Comparison of ENCODE assay signal across 8 cellular contexts in the genomic region with DNA sequence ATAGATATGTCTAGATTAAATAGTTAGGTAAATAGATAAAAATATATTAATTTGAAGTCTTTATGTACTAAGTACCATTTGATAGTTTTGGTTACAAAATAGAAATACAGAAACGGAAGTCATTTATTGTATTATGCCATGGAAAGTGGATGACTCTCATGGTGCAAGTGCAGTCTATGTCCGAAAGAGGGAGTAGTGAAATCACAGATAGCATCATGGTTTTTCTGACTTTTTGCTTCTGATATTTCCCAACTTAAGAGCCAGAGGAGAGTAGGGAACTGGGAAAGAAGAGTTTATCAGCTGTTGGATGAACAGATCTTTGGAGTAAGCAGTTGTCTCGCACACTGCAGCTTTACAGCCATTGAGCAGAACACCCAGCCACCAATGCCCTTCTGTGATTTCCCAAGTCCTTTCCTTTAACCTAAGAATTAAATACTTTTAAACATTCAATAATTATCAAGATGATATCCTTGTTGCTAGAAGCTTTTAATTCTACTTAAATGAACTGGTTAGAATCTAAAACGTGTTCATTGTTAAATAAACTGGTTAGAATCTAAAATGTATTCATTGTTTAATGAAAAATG. TPM values are rescaled to one million over a fixed set of nuclear protein-coding genes. Genes with fewer than 3 reads are reported as not detected.
A peak's percentile ranks its signal among the peaks of the same experiment; 100 is the strongest.
DNase-seq lines count a peak whose midpoint lies in the region; ATAC-seq, FAIRE-seq and TF ChIP-seq lines count a peak whose summit lies in the region.

No MANE protein-coding gene starts in this region.

- H4K20me1 ChIP-seq in neural cell (ENCODE audit: insufficient read depth), result no peaks in the 10 kb centered on the region

- peak; percentile 91 for TF ChIP-seq RAD21 in neural cell (conservative IDR thresholded peaks at IDR 0.05)

- no peaks in the 10 kb centered on the region for H3K79me2 ChIP-seq in neural cell (replicated peaks; ENCODE audit: insufficient read depth, low read length)

- no peak overlapping the region for H3K27ac ChIP-seq in neural cell (ENCODE audit: low read length)
- H3K27ac ChIP-seq in effector memory CD4-positive, alpha-beta T cell (ENCODE audit: insufficient read depth, low read length, poor library complexity, severe bottlenecking), result no peak overlapping the region

- H3K4me1 ChIP-seq in effector memory CD4-positive, alpha-beta T cell (ENCODE audit: control insufficient read depth, insufficient read depth, low read length, poor library complexity, severe bottlenecking), result no peaks in the 10 kb centered on the region

- no peaks in the 10 kb centered on the region for H3K36me3 ChIP-seq in neural cell (ENCODE audit: insufficient read depth, low read length)
- H3K36me3 ChIP-seq in effector memory CD4-positive, alpha-beta T cell (ENCODE audit: control insufficient read depth, insufficient read depth, low read length), result no peaks in the 10 kb centered on the region

- no peak overlapping the region for H3K4me2 ChIP-seq in neural cell (ENCODE audit: low read length)

- no peaks in the 10 kb centered on the region for H3K27me3 ChIP-seq in neural cell (ENCODE audit: insufficient read depth, low read depth, low read length)
- no peaks in the 10 kb centered on the region for H3K27me3 ChIP-seq in effector memory CD4-positive, alpha-beta T cell (replicated peaks; ENCODE audit: control insufficient read depth, insufficient read depth, low read length, poor library complexity, severe bottlenecking)

- peak; percentile 78 for ATAC-seq in GM19455 (IDR thresholded peaks at IDR 0.05; ENCODE audit: unreplicated experiment)
- no peak for ATAC-seq in GM19397 (IDR thresholded peaks at IDR 0.05; ENCODE audit: unreplicated experiment)

- peak; percentile 84 for FAIRE-seq in D721Med (lab: Jason Lieb, UNC)

- H3F3A ChIP-seq in neural cell (ENCODE audit: insufficient read depth, low read length, poor library complexity, severe bottlenecking), result no peaks in the 10 kb centered on the region

- no peak for DNase-seq in D721Med (ENCODE audit: insufficient read length, low spot score)
- DNase-seq in HuH-7 (ENCODE audit: low spot score), result peak; percentile 76
- peak; percentile 81 for DNase-seq in RKO (ENCODE audit: low spot score)
- peak; percentile 7 to 25 for DNase-seq in erythroblast (lab: John Stamatoyannopoulos, UW)
- DNase-seq in effector memory CD4-positive, alpha-beta T cell, result no peak

- no peak overlapping the region for H2AFZ ChIP-seq in neural cell (ENCODE audit: low read depth, low read length)

- no peak for TF ChIP-seq EP300 in neural cell (conservative IDR thresholded peaks at IDR 0.05; ENCODE audit: poor library complexity, severe bottlenecking)

- H3K9me2 ChIP-seq in neural cell (ENCODE audit: insufficient read depth, low read length), result no peaks in the 10 kb centered on the region

- no peak for TF ChIP-seq POLR2A in erythroblast (IDR thresholded peaks at IDR 0.05; ENCODE audit: low read length)

- peak; percentile 83 for TF ChIP-seq CTCF in D721Med (IDR thresholded peaks at IDR 0.05; ENCODE audit: insufficient read depth, missing control alignments)
- peak; percentile 89 for TF ChIP-seq CTCF in neural cell (IDR thresholded peaks at IDR 0.05; ENCODE audit: poor library complexity, severe bottlenecking)

- no peak overlapping the region for H3K4me3 ChIP-seq in neural cell (ENCODE audit: low read length)
- no peak overlapping the region for H3K4me3 ChIP-seq in effector memory CD4-positive, alpha-beta T cell (ENCODE audit: insufficient read depth, low read depth, low read length, poor library complexity, severe bottlenecking)

- no peaks in the 10 kb centered on the region for H3K9me3 ChIP-seq in neural cell (ENCODE audit: low read length)
- no peaks in the 10 kb centered on the region for H3K9me3 ChIP-seq in effector memory CD4-positive, alpha-beta T cell (ENCODE audit: control insufficient read depth, low read length)

- H3K9ac ChIP-seq in neural cell (ENCODE audit: low read length), result no peak overlapping the region

TF ChIP-seq in neural cell, 6 proteins besides CTCF, POLR2A, EP300 and RAD21:
- no peak for TF ChIP-seq POLR2AphosphoS5 (IDR thresholded peaks at IDR 0.05)
- TF ChIP-seq EZH2 (IDR thresholded peaks at IDR 0.05; ENCODE audit: borderline replicate concordance, insufficient read depth, low read length, poor library complexity, severe bottlenecking), result no peak
- TF ChIP-seq TAF1 (IDR thresholded peaks at IDR 0.05; ENCODE audit: low read depth), result no peak
- TF ChIP-seq SMC3 (conservative IDR thresholded peaks at IDR 0.05; ENCODE audit: poor library complexity), result peak; percentile 92
- TF ChIP-seq MXI1 (conservative IDR thresholded peaks at IDR 0.05; ENCODE audit: poor library complexity, severe bottlenecking), result no peak
- TF ChIP-seq, protein P1, sequence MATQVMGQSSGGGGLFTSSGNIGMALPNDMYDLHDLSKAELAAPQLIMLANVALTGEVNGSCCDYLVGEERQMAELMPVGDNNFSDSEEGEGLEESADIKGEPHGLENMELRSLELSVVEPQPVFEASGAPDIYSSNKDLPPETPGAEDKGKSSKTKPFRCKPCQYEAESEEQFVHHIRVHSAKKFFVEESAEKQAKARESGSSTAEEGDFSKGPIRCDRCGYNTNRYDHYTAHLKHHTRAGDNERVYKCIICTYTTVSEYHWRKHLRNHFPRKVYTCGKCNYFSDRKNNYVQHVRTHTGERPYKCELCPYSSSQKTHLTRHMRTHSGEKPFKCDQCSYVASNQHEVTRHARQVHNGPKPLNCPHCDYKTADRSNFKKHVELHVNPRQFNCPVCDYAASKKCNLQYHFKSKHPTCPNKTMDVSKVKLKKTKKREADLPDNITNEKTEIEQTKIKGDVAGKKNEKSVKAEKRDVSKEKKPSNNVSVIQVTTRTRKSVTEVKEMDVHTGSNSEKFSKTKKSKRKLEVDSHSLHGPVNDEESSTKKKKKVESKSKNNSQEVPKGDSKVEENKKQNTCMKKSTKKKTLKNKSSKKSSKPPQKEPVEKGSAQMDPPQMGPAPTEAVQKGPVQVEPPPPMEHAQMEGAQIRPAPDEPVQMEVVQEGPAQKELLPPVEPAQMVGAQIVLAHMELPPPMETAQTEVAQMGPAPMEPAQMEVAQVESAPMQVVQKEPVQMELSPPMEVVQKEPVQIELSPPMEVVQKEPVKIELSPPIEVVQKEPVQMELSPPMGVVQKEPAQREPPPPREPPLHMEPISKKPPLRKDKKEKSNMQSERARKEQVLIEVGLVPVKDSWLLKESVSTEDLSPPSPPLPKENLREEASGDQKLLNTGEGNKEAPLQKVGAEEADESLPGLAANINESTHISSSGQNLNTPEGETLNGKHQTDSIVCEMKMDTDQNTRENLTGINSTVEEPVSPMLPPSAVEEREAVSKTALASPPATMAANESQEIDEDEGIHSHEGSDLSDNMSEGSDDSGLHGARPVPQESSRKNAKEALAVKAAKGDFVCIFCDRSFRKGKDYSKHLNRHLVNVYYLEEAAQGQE (IDR thresholded peaks at IDR 0.05; ENCODE audit: borderline replicate concordance), result no peak

RNA-seq across cellular contexts. Expression of a gene that starts 18.4 kb away (rescaled TPM):
- polyA plus RNA-seq in neural cell, result 4.8 and 30.9 TPM in 2 replicates
- 34.1 and 75.2 TPM in 2 replicates for polyA minus RNA-seq in neural cell

RNA-seq across cellular contexts. Expression of a gene that starts 46.4 kb away (rescaled TPM):
- 26.2 and 30.5 TPM in 2 replicates for polyA plus RNA-seq in neural cell
- 16.3 and 17.0 TPM in 2 replicates for polyA minus RNA-seq in neural cell

Comparison
In these comparisons a context has a peak if more than half of its experiments do, and no peak if none do; other contexts are left out.
1. DNase-seq: peak in HuH-7 (single experiment), RKO (single experiment) and erythroblast (2 of 2); none in D721Med (single experiment) and effector memory CD4-positive, alpha-beta T cell (0 of 3).